Comparison of ENCODE assay signal across 31 cellular contexts in the genomic region with DNA sequence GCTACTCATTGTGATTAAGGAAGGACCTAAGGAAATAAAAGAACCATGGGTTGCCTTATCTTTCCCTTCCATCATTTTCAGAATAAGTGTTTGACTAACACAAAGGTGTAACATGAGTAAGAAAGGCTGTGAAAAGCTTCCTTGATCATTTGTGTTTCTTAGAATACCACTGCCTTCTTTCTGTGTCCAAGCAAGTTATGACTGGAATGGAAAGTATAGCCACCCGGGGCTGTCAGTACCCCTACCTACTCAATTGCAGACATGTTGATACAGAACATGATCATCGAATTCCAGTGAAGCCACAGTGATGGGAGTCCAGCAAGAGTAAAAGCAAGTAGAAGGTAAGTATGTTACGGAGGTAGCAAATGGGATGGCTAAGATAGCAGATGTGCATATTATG.
"Had no signal": no experiment of that assay in that cellular context is flagged by ENCODE, and none has a peak within 500 bp of the region (broad histone marks: within the 10 kb centered on the region; RNA-seq: fewer than 3 reads in every experiment).

No MANE protein-coding gene starts in this region.

- H3K4me1 Mint-ChIP-seq: activated B cell treated with CpG ODN at 0.5 μM for 24 hours; activated naive CD8-positive, alpha-beta T cell treated with anti-CD3 and anti-CD28 coated beads, Interleukin-2, amount 50 U/mL, for 24 hours had no signal

- ATAC-seq: activated CD8-positive, alpha-beta T cell treated with anti-CD3 and anti-CD28 coated beads for 36 hours; activated naive CD8-positive, alpha-beta T cell treated with anti-CD3 and anti-CD28 coated beads, Interleukin-2, amount 50 U/mL, for 24 hours; PC-3 had no signal

- H3K27ac ChIP-seq: KMS-11, Peyer's patch, SJSA1, VCaP had no signal

- H3K27ac Mint-ChIP-seq: activated B cell treated with CpG ODN at 0.5 μM for 24 hours; activated CD8-positive, alpha-beta T cell treated with anti-CD3 and anti-CD28 coated beads for 36 hours; activated naive CD4-positive, alpha-beta T cell treated with anti-CD3 and anti-CD28 coated beads, Interleukin-2, amount 10 ng/mL, durations not matched to agents 7 days and 5 days; activated naive CD8-positive, alpha-beta T cell; activated naive CD8-positive, alpha-beta T cell treated with anti-CD3 and anti-CD28 coated beads, Interleukin-2, amount 50 U/mL, for 24 hours; activated T-cell treated with anti-CD3 and anti-CD28 coated beads, Interleukin-2, amount 50 U/mL, for 24 hours; activated T-helper 1 cell treated with anti-CD3 and anti-CD28 coated beads, Interleukin-12 subunit alpha, Interleukin-12 subunit beta, Interleukin-2, Interleukin-4 antibody, amounts not matched to agents 30 ng/mL and 10 ng/mL and 1 ng/mL, durations not matched to agents 14 hours and 24 hours and 36 hours; brain had no signal

- H3K9me3 Mint-ChIP-seq: activated B cell treated with CpG ODN at 0.5 μM for 24 hours; activated CD8-positive, alpha-beta T cell treated with anti-CD3 and anti-CD28 coated beads for 36 hours; activated naive CD4-positive, alpha-beta T cell treated with anti-CD3 and anti-CD28 coated beads, Interleukin-2, amount 10 ng/mL, durations not matched to agents 7 days and 5 days; activated T-cell treated with anti-CD3 and anti-CD28 coated beads, Interleukin-2, amount 50 U/mL, for 24 hours; activated T-helper 1 cell treated with anti-CD3 and anti-CD28 coated beads, Interleukin-12 subunit alpha, Interleukin-12 subunit beta, Interleukin-2, Interleukin-4 antibody, amounts not matched to agents 30 ng/mL and 10 ng/mL and 1 ng/mL, durations not matched to agents 14 hours and 24 hours and 36 hours had no signal

- H3K4me3 Mint-ChIP-seq: activated B cell treated with CpG ODN at 0.5 μM for 24 hours; activated CD8-positive, alpha-beta T cell treated with anti-CD3 and anti-CD28 coated beads for 36 hours; activated naive CD4-positive, alpha-beta T cell treated with anti-CD3 and anti-CD28 coated beads, Interleukin-2, amount 10 ng/mL, durations not matched to agents 7 days and 5 days; activated naive CD8-positive, alpha-beta T cell; activated naive CD8-positive, alpha-beta T cell treated with anti-CD3 and anti-CD28 coated beads, Interleukin-2, amount 50 U/mL, for 24 hours; activated T-cell treated with anti-CD3 and anti-CD28 coated beads, Interleukin-2, amount 50 U/mL, for 24 hours; activated T-helper 1 cell treated with anti-CD3 and anti-CD28 coated beads, Interleukin-12 subunit alpha, Interleukin-12 subunit beta, Interleukin-2, Interleukin-4 antibody, amounts not matched to agents 30 ng/mL and 10 ng/mL and 1 ng/mL, durations not matched to agents 14 hours and 24 hours and 36 hours; brain had no signal

- H3K36me3 Mint-ChIP-seq: activated naive CD4-positive, alpha-beta T cell treated with anti-CD3 and anti-CD28 coated beads, Interleukin-2, amount 10 ng/mL, durations not matched to agents 7 days and 5 days had no signal

- H3K27me3 Mint-ChIP-seq: activated B cell treated with CpG ODN at 0.5 μM for 24 hours; activated CD8-positive, alpha-beta T cell treated with anti-CD3 and anti-CD28 coated beads for 36 hours; activated naive CD4-positive, alpha-beta T cell treated with anti-CD3 and anti-CD28 coated beads, Interleukin-2, amount 10 ng/mL, durations not matched to agents 7 days and 5 days; activated naive CD8-positive, alpha-beta T cell treated with anti-CD3 and anti-CD28 coated beads, Interleukin-2, amount 50 U/mL, for 24 hours; activated T-cell treated with anti-CD3 and anti-CD28 coated beads, Interleukin-2, amount 50 U/mL, for 24 hours had no signal

- DNase-seq: activated B cell treated with CpG ODN at 0.5 μM for 24 hours; activated CD4-positive, alpha-beta T cell treated with anti-CD3 and anti-CD28 coated beads for 48 hours; activated CD4-positive, alpha-beta T cell treated with anti-CD3 and anti-CD28 coated beads, Interleukin-2, amount 50 U/mL, for 4 hours; activated CD4-positive, CD25-positive, alpha-beta regulatory T cell treated with anti-CD3 and anti-CD28 coated beads, Interleukin-2, amount 50 U/mL, for 72 hours; activated CD8-positive, alpha-beta T cell treated with anti-CD3 and anti-CD28 coated beads for 36 hours; activated effector memory CD4-positive, alpha-beta T cell treated with Interleukin-2 at 50 U/mL for 16 hours; activated naive CD4-positive, alpha-beta T cell treated with anti-CD3 and anti-CD28 coated beads, Interleukin-2, amount 10 ng/mL, durations not matched to agents 7 days and 5 days; activated naive CD8-positive, alpha-beta T cell treated with anti-CD3 and anti-CD28 coated beads, Interleukin-2, amount 50 U/mL, for 24 hours; activated T-cell treated with anti-CD3 and anti-CD28 coated beads, Interleukin-2, amount 50 U/mL, for 24 hours; anterior cingulate cortex; central memory CD4-positive, alpha-beta T cell; NCI-H1092 treated with DMSO at 0.1 percent for 48 hours; NCI-H1417; NCI-H146; NCI-H187; NCI-H2081; NCI-H345; NCI-H524 treated with DMSO at 0.1 percent for 48 hours; PC-3; Peyer's patch; RPMI8226; SHP77 treated with DMSO at 0.1 percent for 48 hours; SW 1271; T-helper 1 cell; T-helper 9 cell had no signal
